ENCODE assay signal across 8 cellular contexts in the genomic region with DNA sequence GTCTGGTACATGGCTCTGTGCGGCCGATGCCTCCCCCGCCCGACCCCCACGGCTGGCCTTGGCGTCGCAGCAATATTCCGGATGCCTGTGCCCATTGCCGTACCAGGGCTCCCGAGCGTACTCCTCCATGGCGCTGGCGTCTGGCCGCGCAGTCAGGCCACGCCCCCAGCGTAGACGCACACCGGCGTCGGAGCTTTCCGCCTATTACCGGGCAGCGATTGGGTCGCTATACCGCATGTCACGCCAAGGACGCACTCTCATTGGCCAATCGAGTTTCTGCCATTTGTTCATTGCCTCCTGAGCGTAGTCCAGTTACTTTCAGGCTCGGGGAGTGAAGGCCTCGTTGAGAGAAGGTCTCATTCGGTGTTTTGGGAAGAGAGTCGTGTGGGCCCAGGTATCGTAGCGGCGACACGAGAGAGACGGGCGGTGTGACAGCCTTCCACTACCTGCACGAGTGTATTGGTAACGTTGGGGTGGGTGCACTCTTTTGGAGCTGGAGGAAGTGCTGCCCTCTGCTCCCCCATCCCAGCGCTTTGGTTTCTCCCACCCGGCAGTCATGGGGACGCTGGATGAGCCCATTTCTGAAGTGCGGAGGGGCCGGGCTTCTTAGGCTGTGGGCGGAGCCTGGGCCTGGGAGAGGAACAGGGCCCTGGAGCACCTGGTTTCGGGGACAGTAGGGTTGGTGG. TPM values are rescaled to one million over a fixed set of nuclear protein-coding genes. Genes with fewer than 3 reads are reported as not detected.
DNase-seq lines count a peak whose midpoint lies in the region; ATAC-seq, FAIRE-seq and TF ChIP-seq lines count a peak whose summit lies in the region.

A gene with protein sequence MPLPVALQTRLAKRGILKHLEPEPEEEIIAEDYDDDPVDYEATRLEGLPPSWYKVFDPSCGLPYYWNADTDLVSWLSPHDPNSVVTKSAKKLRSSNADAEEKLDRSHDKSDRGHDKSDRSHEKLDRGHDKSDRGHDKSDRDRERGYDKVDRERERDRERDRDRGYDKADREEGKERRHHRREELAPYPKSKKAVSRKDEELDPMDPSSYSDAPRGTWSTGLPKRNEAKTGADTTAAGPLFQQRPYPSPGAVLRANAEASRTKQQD (plus strand): TSS at position 310 of the 686 bp plus-strand sequence. CDS start 580 bp downstream, outside the sequence.
TIMM17B (minus strand) TSS at position 148 of the 686 bp plus-strand sequence; CDS start at position 129, 19 bp downstream.

- H2AFZ ChIP-seq in astrocyte (ENCODE audit: low read depth, low read length): peak within 1 kb of the TSS; percentile 92

- no peaks in the 10 kb centered on the region for H3K27me3 Mint-ChIP-seq in T-helper 2 cell treated with Interferon-gamma antibody and Interleukin-4, amounts not matched to agents 5 μg/mL and 100 μg/mL, for 36 hours (ENCODE audit: low read depth)
- no peaks in the 10 kb centered on the region for H3K27me3 Mint-ChIP-seq in astrocyte (ENCODE audit: low read depth, unreplicated experiment)

- H3K36me3 ChIP-seq in astrocyte (ENCODE audit: insufficient read depth, low read length): no peaks in the 10 kb centered on the region
- peaks cover 0 to 9% of the 10 kb centered on the region in 2 donors for H3K36me3 ChIP-seq in vagina

- H3K9me3 ChIP-seq in astrocyte (ENCODE audit: insufficient read depth, low read depth, low read length) (no peaks in the 10 kb centered on the region), right cardiac atrium (ENCODE audit: control insufficient read depth, low read length) (no peaks in the 10 kb centered on the region), vagina (no peaks in the 10 kb centered on the region)

- peak within 1 kb of the TSS; percentile 98 for H3K9ac ChIP-seq in astrocyte (ENCODE audit: low read length)

- H3K4me2 ChIP-seq in astrocyte (ENCODE audit: low read length): peak within 1 kb of the TSS; percentile 92

- peak in 1 of 2 donors; percentile 39 for TF ChIP-seq POLR2A in vagina (IDR thresholded peaks at IDR 0.05)

- peaks cover 45% of the 10 kb centered on the region for H3K79me2 ChIP-seq in astrocyte (ENCODE audit: insufficient read depth, low read length)

- H3K27me3 ChIP-seq in astrocyte (ENCODE audit: insufficient read depth, low read length) (no peaks in the 10 kb centered on the region), right cardiac atrium (ENCODE audit: control insufficient read depth, insufficient read depth) (no peaks in the 10 kb centered on the region), vagina (no peaks in the 10 kb centered on the region)

- DNase-seq in NCI-H1930 (lab: John Stamatoyannopoulos, UW): peak; percentile 86 to 93
- peak; percentile 88 for DNase-seq in T-helper 2 cell treated with Interferon-gamma antibody and Interleukin-4, amounts not matched to agents 5 μg/mL and 100 μg/mL, for 36 hours (ENCODE audit: low spot score)
- peak; percentile 96 for DNase-seq in astrocyte (ENCODE audit: low read depth)
- DNase-seq in right cardiac atrium: peak; percentile 90 to 95 (median 94)
- DNase-seq in putamen (ENCODE audit: low spot score): peak; percentile 94
- peak; percentile 94 to 96 for DNase-seq in vagina (ENCODE audit: extremely low spot score in 2 of 2)

- H3K4me1 ChIP-seq in astrocyte (ENCODE audit: insufficient read depth, low read length) (peaks cover 3% of the 10 kb centered on the region), right cardiac atrium (ENCODE audit: control insufficient read depth, insufficient read depth, low read length) (peaks cover 3% of the 10 kb centered on the region), vagina (peaks cover 14% of the 10 kb centered on the region)

- peaks cover 10% of the 10 kb centered on the region for H3K4me1 Mint-ChIP-seq in T-helper 2 cell treated with Interferon-gamma antibody and Interleukin-4, amounts not matched to agents 5 μg/mL and 100 μg/mL, for 36 hours (ENCODE audit: low read depth)
- H3K4me1 Mint-ChIP-seq in astrocyte (ENCODE audit: low read depth, unreplicated experiment): peaks cover 11% of the 10 kb centered on the region

- H4K20me1 ChIP-seq in astrocyte (ENCODE audit: insufficient read depth, low read length): peaks cover 4% of the 10 kb centered on the region

- H3K4me3 Mint-ChIP-seq in T-helper 2 cell treated with Interferon-gamma antibody and Interleukin-4, amounts not matched to agents 5 μg/mL and 100 μg/mL, for 36 hours: peak within 1 kb of the TSS; percentile 88
- H3K4me3 Mint-ChIP-seq in astrocyte (ENCODE audit: unreplicated experiment): peak within 1 kb of the TSS; percentile 93

- ATAC-seq in GM18502 (IDR thresholded peaks at IDR 0.05; ENCODE audit: poor library complexity, unreplicated experiment) (peak; percentile 91), HG02970 (IDR thresholded peaks at IDR 0.05; ENCODE audit: low FRiP score, unreplicated experiment) (peak; percentile 74), right cardiac atrium (peak; percentile 97)

- H3K4me3 ChIP-seq in astrocyte (ENCODE audit: insufficient read depth, low read depth, low read length): peak within 1 kb of the TSS; percentile 93
- peak within 1 kb of the TSS; percentile 60 for H3K4me3 ChIP-seq in right cardiac atrium (ENCODE audit: low read length)
- peak within 1 kb of the TSS; percentile 54 to 62 for H3K4me3 ChIP-seq in vagina

- intact Hi-C loops in right cardiac atrium (cut with DNase I): no loop called here
- intact Hi-C loops in vagina (cut with DNase I): no loop called here

- no peaks in the 10 kb centered on the region for H3K9me3 Mint-ChIP-seq in T-helper 2 cell treated with Interferon-gamma antibody and Interleukin-4, amounts not matched to agents 5 μg/mL and 100 μg/mL, for 36 hours
- H3K9me3 Mint-ChIP-seq in astrocyte (ENCODE audit: unreplicated experiment): no peaks in the 10 kb centered on the region

- H3K36me3 Mint-ChIP-seq in T-helper 2 cell treated with Interferon-gamma antibody and Interleukin-4, amounts not matched to agents 5 μg/mL and 100 μg/mL, for 36 hours (ENCODE audit: low read depth): peaks cover 17% of the 10 kb centered on the region
- H3K36me3 Mint-ChIP-seq in astrocyte (ENCODE audit: low read depth, unreplicated experiment): peaks cover 6% of the 10 kb centered on the region

- no peak for TF ChIP-seq CTCF in astrocyte (IDR thresholded peaks at IDR 0.05; ENCODE audit: insufficient read depth, low read depth, low read length)
- TF ChIP-seq CTCF in vagina (IDR thresholded peaks at IDR 0.05): no peak

- WGBS in right cardiac atrium: under 1% methylated on average over 49 of the region's 49 CpGs

- peak within 1 kb of the TSS; percentile 98 for H3K27ac Mint-ChIP-seq in T-helper 2 cell treated with Interferon-gamma antibody and Interleukin-4, amounts not matched to agents 5 μg/mL and 100 μg/mL, for 36 hours
- peak within 1 kb of the TSS; percentile 95 for H3K27ac Mint-ChIP-seq in astrocyte (ENCODE audit: unreplicated experiment)

- FAIRE-seq in astrocyte (lab: Jason Lieb, UNC): peak; percentile 99

- peak within 1 kb of the TSS; percentile 93 for H3K27ac ChIP-seq in astrocyte (ENCODE audit: low read depth, low read length)
- peak within 1 kb of the TSS; percentile 94 for H3K27ac ChIP-seq in right cardiac atrium (ENCODE audit: low read length)
- H3K27ac ChIP-seq in vagina: peak within 1 kb of the TSS; percentile 91

RNA-seq across cellular contexts. Expression of the first gene that starts in this region (rescaled TPM):
- total RNA-seq in astrocyte (88.2 and 101 TPM in 2 replicates), right cardiac atrium (10 to 100 TPM; 59.8 to 72.6 (median 69.8) TPM), vagina (67.5 TPM)
- polyA plus RNA-seq in right cardiac atrium: 78.6 TPM

RNA-seq across cellular contexts. Expression of gene TIMM17B, which starts in this region (rescaled TPM):
- total RNA-seq in astrocyte: 57.7 and 58.2 TPM in 2 replicates
- 10 to 100 TPM; 45.3 to 68.2 (median 59.7) TPM for total RNA-seq in right cardiac atrium
- 74.4 TPM for polyA plus RNA-seq in right cardiac atrium
- 43.5 TPM for total RNA-seq in vagina

Comparison
In these comparisons a context has a peak if more than half of its experiments do, and no peak if none do; other contexts are left out.
1. Peak in every context shown above with its lines: DNase-seq, ATAC-seq, H3K4me3 ChIP-seq and H3K27ac ChIP-seq.